Comparison of ENCODE assay signal across 8 cellular contexts in the genomic region with DNA sequence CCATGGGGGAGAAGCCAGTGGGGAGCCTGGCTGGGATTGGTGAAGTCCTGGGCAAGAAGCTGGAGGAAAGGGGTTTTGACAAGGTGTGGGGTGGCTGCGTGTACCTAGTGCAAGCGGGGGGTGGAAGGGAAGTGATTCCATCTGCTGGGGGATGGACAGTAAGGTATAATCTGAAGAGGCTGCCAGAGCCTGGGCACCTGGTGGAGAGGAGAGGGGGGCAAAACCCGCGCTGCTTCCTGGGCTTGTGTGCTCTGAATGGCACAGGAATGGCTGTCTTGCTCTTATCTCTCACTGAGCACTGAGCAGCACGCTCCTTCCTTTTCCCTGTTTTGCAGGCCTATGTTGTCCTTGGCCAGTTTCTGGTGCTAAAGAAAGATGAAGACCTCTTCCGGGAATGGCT. TPM values are rescaled to one million over a fixed set of nuclear protein-coding genes. Genes with fewer than 3 reads are reported as not detected.
DNase-seq lines count a peak whose midpoint lies in the region; ATAC-seq lines count a peak whose summit lies in the region.

No MANE protein-coding gene starts in this region.

- H3K36me3 Mint-ChIP-seq in T-helper 1 cell treated with Interleukin-12 subunit alpha and Interleukin-12 subunit beta and Interleukin-4 antibody, amounts not matched to agents 30 μg/mL and 1 μg/mL, for 36 hours (ENCODE audit: low read depth) = peaks cover 36% of the 10 kb centered on the region
- H3K36me3 Mint-ChIP-seq in activated T-helper 17 cell treated with anti-CD3 and anti-CD28 coated beads, Interleukin-2, amount 50 U/mL, for 72 hours (ENCODE audit: low read depth) = peaks cover 76% of the 10 kb centered on the region

- no peaks in the 10 kb centered on the region for H3K9me3 Mint-ChIP-seq in T-helper 1 cell treated with Interleukin-12 subunit alpha and Interleukin-12 subunit beta and Interleukin-4 antibody, amounts not matched to agents 30 μg/mL and 1 μg/mL, for 36 hours
- H3K9me3 Mint-ChIP-seq in activated T-helper 17 cell treated with anti-CD3 and anti-CD28 coated beads, Interleukin-2, amount 50 U/mL, for 72 hours = no peaks in the 10 kb centered on the region

- H3K27ac Mint-ChIP-seq in T-helper 1 cell treated with Interleukin-12 subunit alpha and Interleukin-12 subunit beta and Interleukin-4 antibody, amounts not matched to agents 30 μg/mL and 1 μg/mL, for 36 hours = peak overlapping the region; percentile 77
- peak overlapping the region; percentile 99 for H3K27ac Mint-ChIP-seq in activated T-helper 17 cell treated with anti-CD3 and anti-CD28 coated beads, Interleukin-2, amount 50 U/mL, for 72 hours

- H3K4me3 ChIP-seq in iPS-18c (ENCODE audit: insufficient read depth, low read depth, low read length) (peak overlapping the region; percentile 100), stomach smooth muscle (ENCODE audit: low read length in 2 of 2) (peak overlapping the region; percentile 99)

- peak overlapping the region; percentile 85 for H3K4me3 Mint-ChIP-seq in T-helper 1 cell treated with Interleukin-12 subunit alpha and Interleukin-12 subunit beta and Interleukin-4 antibody, amounts not matched to agents 30 μg/mL and 1 μg/mL, for 36 hours
- peak overlapping the region; percentile 100 for H3K4me3 Mint-ChIP-seq in activated T-helper 17 cell treated with anti-CD3 and anti-CD28 coated beads, Interleukin-2, amount 50 U/mL, for 72 hours

- peaks cover 28% of the 10 kb centered on the region for H3K4me1 ChIP-seq in stomach smooth muscle (ENCODE audit: control insufficient read depth, insufficient read depth, low read length)

- H3K4me1 Mint-ChIP-seq in T-helper 1 cell treated with Interleukin-12 subunit alpha and Interleukin-12 subunit beta and Interleukin-4 antibody, amounts not matched to agents 30 μg/mL and 1 μg/mL, for 36 hours (ENCODE audit: low read depth) = peaks cover 28% of the 10 kb centered on the region
- peaks cover 5% of the 10 kb centered on the region for H3K4me1 Mint-ChIP-seq in activated T-helper 17 cell treated with anti-CD3 and anti-CD28 coated beads, Interleukin-2, amount 50 U/mL, for 72 hours

- H3K9me3 ChIP-seq in iPS-18c (ENCODE audit: control insufficient read depth, insufficient read depth, low read length) = no peaks in the 10 kb centered on the region
- H3K9me3 ChIP-seq in stomach smooth muscle (ENCODE audit: control insufficient read depth in 2 of 2, low read length in 2 of 2) = no peaks in the 10 kb centered on the region

- peak overlapping the region; percentile 92 for H3K27ac ChIP-seq in stomach smooth muscle (ENCODE audit: low read length)

- DNase-seq in T-helper 1 cell (no peak), SHP77 treated with DMSO at 0.1 percent for 48 hours (lab: John Stamatoyannopoulos, UW) (no peak), 8988T (no peak)

- H3K36me3 ChIP-seq in stomach smooth muscle (ENCODE audit: control insufficient read depth in 2 of 2, insufficient read depth in 2 of 2, low read length in 2 of 2) = peaks cover 32 to 34% of the 10 kb centered on the region in 2 donors

- H3K27me3 Mint-ChIP-seq in T-helper 1 cell treated with Interleukin-12 subunit alpha and Interleukin-12 subunit beta and Interleukin-4 antibody, amounts not matched to agents 30 μg/mL and 1 μg/mL, for 36 hours (ENCODE audit: low read depth) = no peaks in the 10 kb centered on the region
- H3K27me3 Mint-ChIP-seq in activated T-helper 17 cell treated with anti-CD3 and anti-CD28 coated beads, Interleukin-2, amount 50 U/mL, for 72 hours = no peaks in the 10 kb centered on the region

- no peaks in the 10 kb centered on the region for H3K27me3 ChIP-seq in stomach smooth muscle (ENCODE audit: control insufficient read depth in 1 of 2, insufficient read depth in 2 of 2, low read length in 2 of 2)

- peak overlapping the region; percentile 87 to 99 for H3K9ac ChIP-seq in stomach smooth muscle (ENCODE audit: low read length in 2 of 2)

- no peak for ATAC-seq in activated T-helper 17 cell treated with anti-CD3 and anti-CD28 coated beads, Interleukin-2, amount 50 U/mL, for 72 hours (replicated peaks)
- no peak for ATAC-seq in HG02798 (IDR thresholded peaks at IDR 0.05; ENCODE audit: poor library complexity, unreplicated experiment)

RNA-seq across cellular contexts. Expression of a gene that starts 1.0 kb away (rescaled TPM):
- 100 to 1,000 TPM; 158 to 245 TPM for total RNA-seq in activated T-helper 17 cell treated with anti-CD3 and anti-CD28 coated beads, Interleukin-2, amount 50 U/mL, for 72 hours

RNA-seq across cellular contexts. Expression of a gene that starts 1.3 kb away (rescaled TPM):
- total RNA-seq in activated T-helper 17 cell treated with anti-CD3 and anti-CD28 coated beads, Interleukin-2, amount 50 U/mL, for 72 hours = 10 to 100 TPM; 47.6 to 66.3 TPM

RNA-seq across cellular contexts. Expression of a gene that starts 8.5 kb away (rescaled TPM):
- under 1 TPM in 1 of 2 donors, not detected in 1; 0.37 TPM for total RNA-seq in activated T-helper 17 cell treated with anti-CD3 and anti-CD28 coated beads, Interleukin-2, amount 50 U/mL, for 72 hours

RNA-seq across cellular contexts. Expression of a gene that starts 23.0 kb away (rescaled TPM):
- total RNA-seq in activated T-helper 17 cell treated with anti-CD3 and anti-CD28 coated beads, Interleukin-2, amount 50 U/mL, for 72 hours = 1 to 10 TPM in 1 of 2 donors, not detected in 1; 2.1 TPM

RNA-seq across cellular contexts. Expression of a gene that starts 41.8 kb away (rescaled TPM):
- 10 to 100 TPM; 44.7 to 51.3 TPM for total RNA-seq in activated T-helper 17 cell treated with anti-CD3 and anti-CD28 coated beads, Interleukin-2, amount 50 U/mL, for 72 hours
